Comparison of ENCODE assay signal across 8 cellular contexts in genomic region chr10:45418417-45418858, GRCh38. TPM values are rescaled to one million over a fixed set of nuclear protein-coding genes. Genes with fewer than 3 reads are reported as not detected.
DNase-seq lines count a peak whose midpoint lies in the region; ATAC-seq and TF ChIP-seq lines count a peak whose summit lies in the region.

No MANE protein-coding gene starts in this region.

- H3K27me3 Mint-ChIP-seq in brain: peaks cover 23% of the 10 kb centered on the region
- H3K27me3 Mint-ChIP-seq in mesothelial cell of epicardium (ENCODE audit: low read depth): peaks cover 6% of the 10 kb centered on the region

- intact Hi-C loops in Right ventricle myocardium inferior (cut with DNase I): no loop called here
- intact Hi-C loops in vagina (cut with DNase I): no loop called here

- DNase-seq in cardiac muscle cell (ENCODE audit: low read depth in 1 of 2, low spot score in 1 of 2): no peak
- DNase-seq in Right ventricle myocardium inferior (ENCODE audit: missing footprints): no peak
- DNase-seq in mesothelial cell of epicardium (ENCODE audit: low spot score in 2 of 2, unreplicated experiment in 2 of 2): no peak
- peak in 1 of 2 donors; percentile 86 for DNase-seq in vagina (ENCODE audit: extremely low spot score in 2 of 2)
- DNase-seq in CD1c-positive myeloid dendritic cell (ENCODE audit: extremely low spot score): no peak

- no peaks in the 10 kb centered on the region for H3K9me3 ChIP-seq in cardiac muscle cell (ENCODE audit: low read depth)
- H3K9me3 ChIP-seq in vagina: no peaks in the 10 kb centered on the region

- no peak for ATAC-seq in Right ventricle myocardium inferior
- no peak for ATAC-seq in HG03039 (IDR thresholded peaks at IDR 0.05; ENCODE audit: unreplicated experiment)
- ATAC-seq in GM19328 (IDR thresholded peaks at IDR 0.05; ENCODE audit: unreplicated experiment): no peak

- H3K27ac Mint-ChIP-seq in brain (peak overlapping the region in 3 of 5 experiments; percentile 5 to 96 (median 61)), mesothelial cell of epicardium (peak overlapping the region; percentile 92)

- H3K4me1 Mint-ChIP-seq in brain (peaks cover 29% of the 10 kb centered on the region), mesothelial cell of epicardium (peaks cover 22% of the 10 kb centered on the region)

- no peak for TF ChIP-seq POLR2A in vagina (IDR thresholded peaks at IDR 0.05)

- H3K36me3 ChIP-seq in cardiac muscle cell: no peaks in the 10 kb centered on the region
- H3K36me3 ChIP-seq in vagina: no peaks in the 10 kb centered on the region

- H3K36me3 Mint-ChIP-seq in brain (no peaks in the 10 kb centered on the region), mesothelial cell of epicardium (no peaks in the 10 kb centered on the region)

- peak overlapping the region; percentile 43 for H3K4me3 ChIP-seq in cardiac muscle cell
- H3K4me3 ChIP-seq in vagina: peak overlapping the region; percentile 44 to 47

- TF ChIP-seq CTCF in cardiac muscle cell (IDR thresholded peaks at IDR 0.05; ENCODE audit: low read depth, low read length): no peak
- no peak for TF ChIP-seq CTCF in brain (conservative IDR thresholded peaks at IDR 0.05)
- TF ChIP-seq CTCF in mesothelial cell of epicardium (IDR thresholded peaks at IDR 0.05; ENCODE audit: unreplicated experiment): no peak
- no peak for TF ChIP-seq CTCF in vagina (IDR thresholded peaks at IDR 0.05)

- no peaks in the 10 kb centered on the region for H3K4me1 ChIP-seq in cardiac muscle cell (ENCODE audit: low read depth)
- H3K4me1 ChIP-seq in vagina: peaks cover 40% of the 10 kb centered on the region

- H3K4me3 Mint-ChIP-seq in brain (peak overlapping the region in 4 of 5 experiments; percentile 63 to 90 (median 84)), mesothelial cell of epicardium (peak overlapping the region; percentile 78)

- H3K27ac ChIP-seq in cardiac muscle cell (no peak overlapping the region), vagina (peak overlapping the region; percentile 86)

- H3K9me3 Mint-ChIP-seq in brain (peaks cover 2 to 9% (median 5%) of the 10 kb centered on the region in 5 experiments), mesothelial cell of epicardium (no peaks in the 10 kb centered on the region)

- peaks cover 3% of the 10 kb centered on the region for H3K27me3 ChIP-seq in cardiac muscle cell
- H3K27me3 ChIP-seq in vagina: no peaks in the 10 kb centered on the region

RNA-seq across cellular contexts. Expression of gene ALOX5, which starts 44.4 kb away (rescaled TPM):
- total RNA-seq in cardiac muscle cell (0.06 and 1.4 TPM in 2 replicates), Right ventricle myocardium inferior (7.3 TPM), mesothelial cell of epicardium (8.6 to 10.6 TPM (median 9.6 TPM) in 3 replicates), vagina (22.8 TPM)
- polyA plus RNA-seq in cardiac muscle cell (0.48 and 0.64 TPM in 2 replicates), brain (ENCODE audit: insufficient read depth, low read depth, low replicate concordance) (1.2 TPM)
